Comparison of ENCODE assay signal across 1 cellular context in genomic region chr19:58520257-58520599, GRCh38.
TF ChIP-seq lines count a peak whose summit lies in the region.

No MANE protein-coding gene starts in this region.

TF ChIP-seq in endothelial cell of umbilical vein, 7 proteins besides CTCF, POLR2A, EP300 and RAD21:
- TF ChIP-seq EZH2 (IDR thresholded peaks at IDR 0.05; ENCODE audit: borderline replicate concordance, low read depth, low read length, severe bottlenecking) (no peak), FOS (IDR thresholded peaks at IDR 0.05; ENCODE audit: borderline replicate concordance, insufficient read depth, low read length) (no peak), MAX (IDR thresholded peaks at IDR 0.05; ENCODE audit: insufficient read depth, insufficient read length) (no peak), JUN (IDR thresholded peaks at IDR 0.05; ENCODE audit: borderline replicate concordance, insufficient read depth, insufficient read length, low read depth) (no peak), POLR2AphosphoS5 (IDR thresholded peaks at IDR 0.05; ENCODE audit: insufficient read depth, low read depth, low read length) (no peak), GATA2 (IDR thresholded peaks at IDR 0.05; ENCODE audit: insufficient read depth, insufficient read length, low read depth, low read length) (no peak), MYC (IDR thresholded peaks at IDR 0.05; ENCODE audit: low read depth, low read length) (no peak)
